1 cellular context compared by ENCODE assay signal in the genomic region with DNA sequence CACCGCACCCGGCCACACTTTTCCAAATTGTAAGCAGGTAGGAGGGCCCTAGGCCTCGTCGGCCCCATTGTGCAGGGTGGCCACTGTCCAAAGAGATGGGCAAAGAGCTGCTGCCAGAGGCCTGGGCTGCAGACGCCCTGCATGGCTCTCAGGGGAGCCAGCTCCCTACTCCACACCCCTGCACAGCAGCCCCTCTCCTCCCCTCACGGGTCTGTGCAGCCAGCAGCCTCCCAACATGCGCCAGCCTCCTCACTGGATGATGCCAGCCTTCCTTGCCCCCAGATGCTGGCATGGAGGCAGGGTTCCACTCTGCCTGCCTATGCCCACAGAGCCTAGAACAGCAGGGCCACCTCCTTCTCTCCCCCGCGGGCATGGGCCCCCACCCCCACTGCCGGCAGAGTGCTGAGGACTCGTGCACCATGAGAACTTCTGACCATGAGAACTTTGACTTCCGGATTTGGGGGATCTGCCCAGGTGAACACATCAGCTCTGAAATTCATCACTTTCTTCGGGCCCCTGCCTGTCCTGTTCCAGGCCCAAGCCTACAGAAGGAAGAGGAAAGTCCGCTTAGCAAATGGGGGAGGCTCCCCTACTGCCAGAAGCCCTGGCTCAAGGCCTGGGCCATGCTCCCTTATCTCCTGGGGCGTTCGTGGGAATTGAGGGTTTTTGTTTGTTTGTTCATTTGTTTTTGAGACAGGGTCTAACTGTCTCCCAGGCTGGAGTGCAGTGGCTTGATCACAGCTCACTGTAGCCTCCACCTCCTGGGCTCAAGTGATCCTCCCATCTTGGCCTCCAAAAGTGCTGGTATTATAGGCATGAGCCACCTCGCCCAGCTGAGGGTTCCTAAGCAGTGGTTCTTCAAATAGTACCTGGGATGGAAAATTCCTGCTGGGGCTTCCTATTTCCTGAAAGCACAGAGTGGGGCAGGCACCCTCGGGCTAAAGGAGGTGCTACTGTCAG.
TF ChIP-seq lines count a peak whose summit lies in the region.

No MANE protein-coding gene starts in this region.

TF ChIP-seq in K562, 482 proteins besides CTCF, POLR2A, EP300 and RAD21:
- TF ChIP-seq SUPT5H (IDR thresholded peaks at IDR 0.05) = 0 out of 2 replicates have a peak, but pooled peaks have one; percentile 5
- no peak for TF ChIP-seq TGIF2 (CRISPR knock-in tag; IDR thresholded peaks at IDR 0.05)
- no peak for TF ChIP-seq HNRNPLL (IDR thresholded peaks at IDR 0.05; ENCODE audit: low read depth, low read length, poor library complexity, severe bottlenecking)
- peak; percentile 75 for TF ChIP-seq POLR2G (IDR thresholded peaks at IDR 0.05; ENCODE audit: low read depth, low read length)
- TF ChIP-seq KLF6 (CRISPR knock-in tag; IDR thresholded peaks at IDR 0.05; ENCODE audit: borderline replicate concordance) = no peak
- TF ChIP-seq RBM22 (IDR thresholded peaks at IDR 0.05; ENCODE audit: low read depth, low read length, poor library complexity, severe bottlenecking) = peak; percentile 31
- no peak for TF ChIP-seq CBX5 (IDR thresholded peaks at IDR 0.05; ENCODE audit: borderline replicate concordance, low read depth)
- TF ChIP-seq MCM2 (IDR thresholded peaks at IDR 0.05; ENCODE audit: low read depth) = no peak
- TF ChIP-seq RBM25 (IDR thresholded peaks at IDR 0.05; ENCODE audit: low read depth, low read length, severe bottlenecking) = no peak
- TF ChIP-seq PTBP1 (IDR thresholded peaks at IDR 0.05; ENCODE audit: low read depth, low read length) = no peak
- TF ChIP-seq RBFOX2 (IDR thresholded peaks at IDR 0.05; ENCODE audit: low read depth, low read length) = peak; percentile 83
